In the genomic region with DNA sequence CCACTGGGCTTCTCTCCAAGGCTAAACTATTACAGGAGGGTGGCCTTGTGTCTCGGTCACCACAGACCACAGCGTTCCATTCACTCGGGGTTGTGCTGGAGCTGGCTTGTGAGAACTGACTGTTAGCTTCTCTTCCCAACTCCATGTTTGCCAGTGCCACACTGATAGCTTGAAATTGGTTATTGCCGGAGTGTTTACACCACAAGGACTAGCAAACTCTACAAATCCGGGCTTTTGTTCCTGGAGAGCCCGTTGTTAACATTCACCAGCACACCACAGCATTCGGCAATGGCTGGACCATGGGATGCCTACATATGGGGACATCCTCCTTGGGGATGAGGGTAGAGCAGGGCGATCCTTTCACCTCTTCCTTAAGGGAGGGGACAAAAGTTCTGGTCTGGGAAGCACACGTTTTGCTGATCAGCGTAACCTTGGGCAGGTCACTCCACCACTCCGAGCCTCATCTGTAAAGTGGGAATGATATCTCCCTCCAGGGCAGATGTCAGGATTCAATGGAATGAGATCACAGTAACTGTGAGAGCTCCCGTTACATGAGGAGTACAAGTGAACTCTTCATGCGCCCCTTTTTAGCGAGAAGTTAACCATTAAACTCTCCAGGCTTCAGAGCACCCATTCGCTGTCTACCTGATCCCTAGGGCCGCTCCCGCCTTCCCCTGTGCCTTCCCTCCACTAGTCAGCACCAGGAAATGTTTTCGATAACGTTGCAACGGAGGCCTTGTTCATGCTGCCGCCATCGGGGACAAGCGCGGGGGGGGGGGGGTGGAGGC, we compare ENCODE assay signal across 1 cellular context.
TF ChIP-seq lines count a peak whose summit lies in the region.

No MANE protein-coding gene starts in this region.

TF ChIP-seq in HepG2, 621 proteins besides CTCF, POLR2A, EP300 and RAD21 (continued from another document and continues in another):
- TF ChIP-seq, protein P1, sequence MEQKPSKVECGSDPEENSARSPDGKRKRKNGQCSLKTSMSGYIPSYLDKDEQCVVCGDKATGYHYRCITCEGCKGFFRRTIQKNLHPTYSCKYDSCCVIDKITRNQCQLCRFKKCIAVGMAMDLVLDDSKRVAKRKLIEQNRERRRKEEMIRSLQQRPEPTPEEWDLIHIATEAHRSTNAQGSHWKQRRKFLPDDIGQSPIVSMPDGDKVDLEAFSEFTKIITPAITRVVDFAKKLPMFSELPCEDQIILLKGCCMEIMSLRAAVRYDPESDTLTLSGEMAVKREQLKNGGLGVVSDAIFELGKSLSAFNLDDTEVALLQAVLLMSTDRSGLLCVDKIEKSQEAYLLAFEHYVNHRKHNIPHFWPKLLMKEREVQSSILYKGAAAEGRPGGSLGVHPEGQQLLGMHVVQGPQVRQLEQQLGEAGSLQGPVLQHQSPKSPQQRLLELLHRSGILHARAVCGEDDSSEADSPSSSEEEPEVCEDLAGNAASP (CRISPR knock-in tag; IDR thresholded peaks at IDR 0.05; ENCODE audit: borderline replicate concordance): 0 out of 2 replicates have a peak, but pooled peaks have one; percentile 16
- no peak for TF ChIP-seq SUZ12 (IDR thresholded peaks at IDR 0.05; ENCODE audit: low read depth, low read length)
- TF ChIP-seq, protein P2, sequence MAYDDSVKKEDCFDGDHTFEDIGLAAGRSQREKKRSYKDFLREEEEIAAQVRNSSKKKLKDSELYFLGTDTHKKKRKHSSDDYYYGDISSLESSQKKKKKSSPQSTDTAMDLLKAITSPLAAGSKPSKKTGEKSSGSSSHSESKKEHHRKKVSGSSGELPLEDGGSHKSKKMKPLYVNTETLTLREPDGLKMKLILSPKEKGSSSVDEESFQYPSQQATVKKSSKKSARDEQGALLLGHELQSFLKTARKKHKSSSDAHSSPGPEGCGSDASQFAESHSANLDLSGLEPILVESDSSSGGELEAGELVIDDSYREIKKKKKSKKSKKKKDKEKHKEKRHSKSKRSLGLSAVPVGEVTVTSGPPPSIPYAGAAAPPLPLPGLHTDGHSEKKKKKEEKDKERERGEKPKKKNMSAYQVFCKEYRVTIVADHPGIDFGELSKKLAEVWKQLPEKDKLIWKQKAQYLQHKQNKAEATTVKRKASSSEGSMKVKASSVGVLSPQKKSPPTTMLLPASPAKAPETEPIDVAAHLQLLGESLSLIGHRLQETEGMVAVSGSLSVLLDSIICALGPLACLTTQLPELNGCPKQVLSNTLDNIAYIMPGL (CRISPR knock-in tag; IDR thresholded peaks at IDR 0.05; ENCODE audit: borderline replicate concordance in 1 of 2, low read depth in 1 of 2): peak; percentile 16 to 75; a peak in 2 of 4 replicates
- no peak for TF ChIP-seq EZH2 (conservative IDR thresholded peaks at IDR 0.05; ENCODE audit: low read depth, low read length)
- TF ChIP-seq NFRKB (IDR thresholded peaks at IDR 0.05): no peak
- no peak for TF ChIP-seq CHCHD3 (CRISPR knock-in tag; IDR thresholded peaks at IDR 0.05)
- no peak for TF ChIP-seq SMARCC2 (IDR thresholded peaks at IDR 0.05)
- peak; percentile 79 for TF ChIP-seq CBX1 (IDR thresholded peaks at IDR 0.05; ENCODE audit: low read depth)
- peak; percentile 26 for TF ChIP-seq U2AF1 (optimal IDR thresholded peaks at IDR 0.05; ENCODE audit: low read depth, low read length)
- peak; percentile 20; the same call in 1 of the 2 replicates for TF ChIP-seq TOE1 (CRISPR knock-in tag; IDR thresholded peaks at IDR 0.05)
- peak; percentile 85; the same call in 1 of the 2 replicates for TF ChIP-seq SSRP1 (CRISPR knock-in tag; IDR thresholded peaks at IDR 0.05)
- no peak; the same call in 1 of the 2 replicates for TF ChIP-seq SP5 (CRISPR knock-in tag; IDR thresholded peaks at IDR 0.05; ENCODE audit: borderline replicate concordance, low read depth)
- TF ChIP-seq, protein P3, sequence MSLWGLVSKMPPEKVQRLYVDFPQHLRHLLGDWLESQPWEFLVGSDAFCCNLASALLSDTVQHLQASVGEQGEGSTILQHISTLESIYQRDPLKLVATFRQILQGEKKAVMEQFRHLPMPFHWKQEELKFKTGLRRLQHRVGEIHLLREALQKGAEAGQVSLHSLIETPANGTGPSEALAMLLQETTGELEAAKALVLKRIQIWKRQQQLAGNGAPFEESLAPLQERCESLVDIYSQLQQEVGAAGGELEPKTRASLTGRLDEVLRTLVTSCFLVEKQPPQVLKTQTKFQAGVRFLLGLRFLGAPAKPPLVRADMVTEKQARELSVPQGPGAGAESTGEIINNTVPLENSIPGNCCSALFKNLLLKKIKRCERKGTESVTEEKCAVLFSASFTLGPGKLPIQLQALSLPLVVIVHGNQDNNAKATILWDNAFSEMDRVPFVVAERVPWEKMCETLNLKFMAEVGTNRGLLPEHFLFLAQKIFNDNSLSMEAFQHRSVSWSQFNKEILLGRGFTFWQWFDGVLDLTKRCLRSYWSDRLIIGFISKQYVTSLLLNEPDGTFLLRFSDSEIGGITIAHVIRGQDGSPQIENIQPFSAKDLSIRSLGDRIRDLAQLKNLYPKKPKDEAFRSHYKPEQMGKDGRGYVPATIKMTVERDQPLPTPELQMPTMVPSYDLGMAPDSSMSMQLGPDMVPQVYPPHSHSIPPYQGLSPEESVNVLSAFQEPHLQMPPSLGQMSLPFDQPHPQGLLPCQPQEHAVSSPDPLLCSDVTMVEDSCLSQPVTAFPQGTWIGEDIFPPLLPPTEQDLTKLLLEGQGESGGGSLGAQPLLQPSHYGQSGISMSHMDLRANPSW (CRISPR knock-in tag; IDR thresholded peaks at IDR 0.05; ENCODE audit: borderline replicate concordance): no peak
- no peak; the same call in 1 of the 2 replicates for TF ChIP-seq ETV5 (CRISPR knock-in tag; IDR thresholded peaks at IDR 0.05; ENCODE audit: borderline replicate concordance)
- no peak for TF ChIP-seq ZNF839 (CRISPR knock-in tag; IDR thresholded peaks at IDR 0.05; ENCODE audit: borderline replicate concordance)
- no peak for TF ChIP-seq THYN1 (CRISPR knock-in tag; IDR thresholded peaks at IDR 0.05; ENCODE audit: borderline replicate concordance, low read depth)
- TF ChIP-seq, protein P4, sequence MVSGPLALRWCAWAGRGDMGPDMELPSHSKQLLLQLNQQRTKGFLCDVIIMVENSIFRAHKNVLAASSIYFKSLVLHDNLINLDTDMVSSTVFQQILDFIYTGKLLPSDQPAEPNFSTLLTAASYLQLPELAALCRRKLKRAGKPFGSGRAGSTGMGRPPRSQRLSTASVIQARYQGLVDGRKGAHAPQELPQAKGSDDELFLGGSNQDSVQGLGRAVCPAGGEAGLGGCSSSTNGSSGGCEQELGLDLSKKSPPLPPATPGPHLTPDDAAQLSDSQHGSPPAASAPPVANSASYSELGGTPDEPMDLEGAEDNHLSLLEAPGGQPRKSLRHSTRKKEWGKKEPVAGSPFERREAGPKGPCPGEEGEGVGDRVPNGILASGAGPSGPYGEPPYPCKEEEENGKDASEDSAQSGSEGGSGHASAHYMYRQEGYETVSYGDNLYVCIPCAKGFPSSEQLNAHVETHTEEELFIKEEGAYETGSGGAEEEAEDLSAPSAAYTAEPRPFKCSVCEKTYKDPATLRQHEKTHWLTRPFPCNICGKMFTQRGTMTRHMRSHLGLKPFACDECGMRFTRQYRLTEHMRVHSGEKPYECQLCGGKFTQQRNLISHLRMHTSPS (CRISPR knock-in tag; IDR thresholded peaks at IDR 0.05; ENCODE audit: low read depth): peak; percentile 67; the same call in 1 of the 2 replicates
- no peak for TF ChIP-seq NR3C1 (CRISPR knock-in tag; IDR thresholded peaks at IDR 0.05)
- TF ChIP-seq RFXANK (CRISPR knock-in tag; IDR thresholded peaks at IDR 0.05): no peak; the same call in 1 of the 2 replicates
- TF ChIP-seq HES4 (CRISPR knock-in tag; IDR thresholded peaks at IDR 0.05; ENCODE audit: borderline replicate concordance): no peak
- TF ChIP-seq SP1 (IDR thresholded peaks at IDR 0.05): no peak
- no peak for TF ChIP-seq SP1 (CRISPR knock-in tag; IDR thresholded peaks at IDR 0.05)
- TF ChIP-seq ZNF143 (CRISPR knock-in tag; IDR thresholded peaks at IDR 0.05): 0 out of 2 replicates have a peak, but pooled peaks have one; percentile 25
- TF ChIP-seq KDM5A (IDR thresholded peaks at IDR 0.05; ENCODE audit: borderline replicate concordance, low read length): no peak
- peak; percentile 61; the same call in 1 of the 2 replicates for TF ChIP-seq NKX3-1 (CRISPR knock-in tag; IDR thresholded peaks at IDR 0.05)
- TF ChIP-seq RAD51 (IDR thresholded peaks at IDR 0.05; ENCODE audit: borderline replicate concordance): no peak
- no peak for TF ChIP-seq RARG (CRISPR knock-in tag; IDR thresholded peaks at IDR 0.05; ENCODE audit: low read depth)
- no peak for TF ChIP-seq LCORL (IDR thresholded peaks at IDR 0.05)
- TF ChIP-seq LCORL (CRISPR knock-in tag; IDR thresholded peaks at IDR 0.05): peak; percentile 60; the same call in 1 of the 2 replicates
- peak; percentile 60; the same call in 1 of the 2 replicates for TF ChIP-seq GATAD1 (CRISPR knock-in tag; IDR thresholded peaks at IDR 0.05)
- TF ChIP-seq SOX5 (CRISPR knock-in tag; IDR thresholded peaks at IDR 0.05; ENCODE audit: borderline replicate concordance): no peak; the same call in 1 of the 2 replicates
- TF ChIP-seq ZNF670 (CRISPR knock-in tag; IDR thresholded peaks at IDR 0.05; ENCODE audit: borderline replicate concordance): no peak
- TF ChIP-seq NFYC (CRISPR knock-in tag; IDR thresholded peaks at IDR 0.05): peak; percentile 44
- TF ChIP-seq ZFYVE20 (CRISPR knock-in tag; IDR thresholded peaks at IDR 0.05; ENCODE audit: borderline replicate concordance, low read depth): no peak
- peak; percentile 92 for TF ChIP-seq PHF21A (CRISPR knock-in tag; IDR thresholded peaks at IDR 0.05)
- TF ChIP-seq, protein P5, sequence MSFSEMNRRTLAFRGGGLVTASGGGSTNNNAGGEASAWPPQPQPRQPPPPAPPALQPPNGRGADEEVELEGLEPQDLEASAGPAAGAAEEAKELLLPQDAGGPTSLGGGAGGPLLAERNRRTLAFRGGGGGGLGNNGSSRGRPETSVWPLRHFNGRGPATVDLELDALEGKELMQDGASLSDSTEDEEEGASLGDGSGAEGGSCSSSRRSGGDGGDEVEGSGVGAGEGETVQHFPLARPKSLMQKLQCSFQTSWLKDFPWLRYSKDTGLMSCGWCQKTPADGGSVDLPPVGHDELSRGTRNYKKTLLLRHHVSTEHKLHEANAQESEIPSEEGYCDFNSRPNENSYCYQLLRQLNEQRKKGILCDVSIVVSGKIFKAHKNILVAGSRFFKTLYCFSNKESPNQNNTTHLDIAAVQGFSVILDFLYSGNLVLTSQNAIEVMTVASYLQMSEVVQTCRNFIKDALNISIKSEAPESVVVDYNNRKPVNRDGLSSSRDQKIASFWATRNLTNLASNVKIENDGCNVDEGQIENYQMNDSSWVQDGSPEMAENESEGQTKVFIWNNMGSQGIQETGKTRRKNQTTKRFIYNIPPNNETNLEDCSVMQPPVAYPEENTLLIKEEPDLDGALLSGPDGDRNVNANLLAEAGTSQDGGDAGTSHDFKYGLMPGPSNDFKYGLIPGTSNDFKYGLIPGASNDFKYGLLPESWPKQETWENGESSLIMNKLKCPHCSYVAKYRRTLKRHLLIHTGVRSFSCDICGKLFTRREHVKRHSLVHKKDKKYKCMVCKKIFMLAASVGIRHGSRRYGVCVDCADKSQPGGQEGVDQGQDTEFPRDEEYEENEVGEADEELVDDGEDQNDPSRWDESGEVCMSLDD (CRISPR knock-in tag; IDR thresholded peaks at IDR 0.05; ENCODE audit: borderline replicate concordance): no peak
- TF ChIP-seq, protein P6, sequence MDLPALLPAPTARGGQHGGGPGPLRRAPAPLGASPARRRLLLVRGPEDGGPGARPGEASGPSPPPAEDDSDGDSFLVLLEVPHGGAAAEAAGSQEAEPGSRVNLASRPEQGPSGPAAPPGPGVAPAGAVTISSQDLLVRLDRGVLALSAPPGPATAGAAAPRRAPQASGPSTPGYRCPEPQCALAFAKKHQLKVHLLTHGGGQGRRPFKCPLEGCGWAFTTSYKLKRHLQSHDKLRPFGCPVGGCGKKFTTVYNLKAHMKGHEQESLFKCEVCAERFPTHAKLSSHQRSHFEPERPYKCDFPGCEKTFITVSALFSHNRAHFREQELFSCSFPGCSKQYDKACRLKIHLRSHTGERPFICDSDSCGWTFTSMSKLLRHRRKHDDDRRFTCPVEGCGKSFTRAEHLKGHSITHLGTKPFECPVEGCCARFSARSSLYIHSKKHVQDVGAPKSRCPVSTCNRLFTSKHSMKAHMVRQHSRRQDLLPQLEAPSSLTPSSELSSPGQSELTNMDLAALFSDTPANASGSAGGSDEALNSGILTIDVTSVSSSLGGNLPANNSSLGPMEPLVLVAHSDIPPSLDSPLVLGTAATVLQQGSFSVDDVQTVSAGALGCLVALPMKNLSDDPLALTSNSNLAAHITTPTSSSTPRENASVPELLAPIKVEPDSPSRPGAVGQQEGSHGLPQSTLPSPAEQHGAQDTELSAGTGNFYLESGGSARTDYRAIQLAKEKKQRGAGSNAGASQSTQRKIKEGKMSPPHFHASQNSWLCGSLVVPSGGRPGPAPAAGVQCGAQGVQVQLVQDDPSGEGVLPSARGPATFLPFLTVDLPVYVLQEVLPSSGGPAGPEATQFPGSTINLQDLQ (CRISPR knock-in tag; IDR thresholded peaks at IDR 0.05): no peak
- peak; percentile 54 for TF ChIP-seq RARA (CRISPR knock-in tag; IDR thresholded peaks at IDR 0.05)
- TF ChIP-seq FOXO1 (CRISPR knock-in tag; IDR thresholded peaks at IDR 0.05): no peak
- TF ChIP-seq, protein P7, sequence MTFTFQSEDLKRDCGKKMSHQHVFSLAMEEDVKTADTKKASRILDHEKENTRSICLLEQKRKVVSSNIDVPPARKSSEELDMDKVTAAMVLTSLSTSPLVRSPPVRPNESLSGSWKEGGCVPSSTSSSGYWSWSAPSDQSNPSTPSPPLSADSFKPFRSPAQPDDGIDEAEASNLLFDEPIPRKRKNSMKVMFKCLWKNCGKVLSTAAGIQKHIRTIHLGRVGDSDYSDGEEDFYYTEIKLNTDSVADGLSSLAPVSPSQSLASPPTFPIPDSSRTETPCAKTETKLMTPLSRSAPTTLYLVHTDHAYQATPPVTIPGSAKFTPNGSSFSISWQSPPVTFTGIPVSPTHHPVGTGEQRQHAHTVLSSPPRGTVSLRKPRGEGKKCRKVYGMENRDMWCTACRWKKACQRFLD (CRISPR knock-in tag; IDR thresholded peaks at IDR 0.05; ENCODE audit: borderline replicate concordance): peak; percentile 22; the same call in 1 of the 2 replicates
